ENCODE assay signal across 17 cellular contexts in genomic region chr5:149597618-149598017, GRCh38. TPM values are rescaled to one million over a fixed set of nuclear protein-coding genes. Genes with fewer than 3 reads are reported as not detected.
"Had no signal": no experiment of that assay in that cellular context is flagged by ENCODE, and none has a peak within 500 bp of the region (broad histone marks: within the 10 kb centered on the region; RNA-seq: fewer than 3 reads in every experiment).

No MANE protein-coding gene starts in this region.

- H3K36me3 Mint-ChIP-seq: activated CD4-positive, alpha-beta memory T cell treated with anti-CD3 and anti-CD28 coated beads for 36 hours; activated naive CD8-positive, alpha-beta T cell treated with anti-CD3 and anti-CD28 coated beads, Interleukin-2, amount 10 ng/mL, durations not matched to agents 7 days and 5 days; stimulated activated naive B cell treated with anti-CD40 and anti-IgM and Interleukin-4, amounts not matched to agents 10 μg/mL and 1 μg/mL and 100 μg/mL, for 72 hours had no signal

- H3K27ac Mint-ChIP-seq: activated CD4-positive, alpha-beta memory T cell treated with anti-CD3 and anti-CD28 coated beads for 36 hours; activated naive CD8-positive, alpha-beta T cell treated with anti-CD3 and anti-CD28 coated beads, Interleukin-2, amount 10 ng/mL, durations not matched to agents 7 days and 5 days; activated T-cell treated with anti-CD3 and anti-CD28 coated beads, Interleukin-2, amount 50 U/mL, for 24 hours; activated T-helper 2 cell treated with anti-CD3 and anti-CD28 coated beads, Interferon-gamma antibody, Interleukin-2, Interleukin-4, amounts not matched to agents 10 μg/mL and 5 μg/mL and 100 μg/mL, durations not matched to agents 14 hours and 24 hours and 36 hours had no signal

- H3K9me3 ChIP-seq: body of pancreas, pancreas, tibial artery had no signal

- H3K4me3 ChIP-seq: body of pancreas, hepatocyte, pancreas, tibial artery had no signal

- H3K4me1 ChIP-seq: pancreas had no signal

- H3K27me3 ChIP-seq: body of pancreas, hepatocyte, pancreas, tibial artery had no signal

- ATAC-seq: body of pancreas; pancreas; stimulated activated naive B cell treated with anti-CD40 and anti-IgM and Interleukin-4, amounts not matched to agents 10 μg/mL and 1 μg/mL and 100 μg/mL, for 72 hours had no signal

- DNase-seq: activated B cell treated with CpG ODN at 0.5 μM for 24 hours; activated CD4-positive, alpha-beta memory T cell treated with anti-CD3 and anti-CD28 coated beads for 36 hours; activated CD4-positive, alpha-beta T cell treated with anti-CD3 and anti-CD28 coated beads for 4 hours; activated naive CD4-positive, alpha-beta T cell treated with Interleukin-2 at 50 U/mL for 16 hours; activated naive CD8-positive, alpha-beta T cell treated with anti-CD3 and anti-CD28 coated beads, Interleukin-2, amount 10 ng/mL, durations not matched to agents 7 days and 5 days; activated T-cell treated with anti-CD3 and anti-CD28 coated beads, Interleukin-2, amount 50 U/mL, for 24 hours; amygdala; body of pancreas; caudate nucleus; pancreas; stimulated activated naive B cell treated with anti-CD40 and anti-IgM and Interleukin-4, amounts not matched to agents 10 μg/mL and 1 μg/mL and 100 μg/mL, for 72 hours; T-helper 1 cell; T-helper 9 cell; tibial artery had no signal

- H3K27me3 Mint-ChIP-seq: activated B cell treated with CpG ODN at 0.5 μM for 24 hours; activated T-cell treated with anti-CD3 and anti-CD28 coated beads, Interleukin-2, amount 50 U/mL, for 24 hours; stimulated activated naive B cell treated with anti-CD40 and anti-IgM and Interleukin-4, amounts not matched to agents 10 μg/mL and 1 μg/mL and 100 μg/mL, for 72 hours had no signal

- H3K9me3 Mint-ChIP-seq: activated B cell treated with CpG ODN at 0.5 μM for 24 hours; activated CD4-positive, alpha-beta memory T cell treated with anti-CD3 and anti-CD28 coated beads for 36 hours; activated naive CD8-positive, alpha-beta T cell treated with anti-CD3 and anti-CD28 coated beads, Interleukin-2, amount 10 ng/mL, durations not matched to agents 7 days and 5 days; activated T-cell treated with anti-CD3 and anti-CD28 coated beads, Interleukin-2, amount 50 U/mL, for 24 hours; activated T-helper 2 cell treated with anti-CD3 and anti-CD28 coated beads, Interferon-gamma antibody, Interleukin-2, Interleukin-4, amounts not matched to agents 10 μg/mL and 5 μg/mL and 100 μg/mL, durations not matched to agents 14 hours and 24 hours and 36 hours; stimulated activated naive B cell treated with anti-CD40 and anti-IgM and Interleukin-4, amounts not matched to agents 10 μg/mL and 1 μg/mL and 100 μg/mL, for 72 hours had no signal

- H3K4me3 Mint-ChIP-seq: activated CD4-positive, alpha-beta memory T cell treated with anti-CD3 and anti-CD28 coated beads for 36 hours; activated naive CD8-positive, alpha-beta T cell treated with anti-CD3 and anti-CD28 coated beads, Interleukin-2, amount 10 ng/mL, durations not matched to agents 7 days and 5 days; activated T-cell treated with anti-CD3 and anti-CD28 coated beads, Interleukin-2, amount 50 U/mL, for 24 hours; stimulated activated naive B cell treated with anti-CD40 and anti-IgM and Interleukin-4, amounts not matched to agents 10 μg/mL and 1 μg/mL and 100 μg/mL, for 72 hours had no signal

- H3K27ac ChIP-seq: body of pancreas, hepatocyte, pancreas, tibial artery had no signal

RNA-seq across cellular contexts. Expression of gene ARHGEF37, which starts 16.3 kb away (rescaled TPM):
- total RNA-seq: mononuclear cell had no signal
